ENCODE assay signal across 28 cellular contexts in genomic region chr19:1947651-1948209, GRCh38. TPM values are rescaled to one million over a fixed set of nuclear protein-coding genes. Genes with fewer than 3 reads are reported as not detected.
DNase-seq lines count a peak whose midpoint lies in the region; ATAC-seq and TF ChIP-seq lines count a peak whose summit lies in the region.
"Had no signal": no experiment of that assay in that cellular context is flagged by ENCODE, and none has a peak within 500 bp of the region (broad histone marks: within the 10 kb centered on the region; RNA-seq: fewer than 3 reads in every experiment).

No MANE protein-coding gene starts in this region.

- no peaks in the 10 kb centered on the region for H3K27me3 Mint-ChIP-seq in H9 (ENCODE audit: low read depth)
- H3K27me3 Mint-ChIP-seq: activated CD8-positive, alpha-beta memory T cell treated with anti-CD3 and anti-CD28 coated beads, Interleukin-2, amount 10 ng/mL, durations not matched to agents 7 days and 5 days; naive B cell; stimulated activated memory B cell treated with anti-CD40 and anti-IgM and Interleukin-4, amounts not matched to agents 10 μg/mL and 1 μg/mL and 100 μg/mL, for 72 hours had no signal

- H3K4me3 Mint-ChIP-seq in H9 = no peak overlapping the region
- H3K4me3 Mint-ChIP-seq: activated CD8-positive, alpha-beta memory T cell treated with anti-CD3 and anti-CD28 coated beads, Interleukin-2, amount 10 ng/mL, durations not matched to agents 7 days and 5 days; mesothelial cell of epicardium; stimulated activated memory B cell treated with anti-CD40 and anti-IgM and Interleukin-4, amounts not matched to agents 10 μg/mL and 1 μg/mL and 100 μg/mL, for 72 hours had no signal

- H3T11ph ChIP-seq in H9 (ENCODE audit: low read length) = no peak overlapping the region

- no peak overlapping the region for H2AFZ ChIP-seq in H9 (ENCODE audit: low read length)

- H2BK20ac ChIP-seq in H9 (ENCODE audit: low read depth, low read length, poor library complexity, severe bottlenecking) = no peak overlapping the region

- H2AK5ac ChIP-seq in H9 (ENCODE audit: insufficient read length, low read length) = no peak overlapping the region

- H2BK5ac ChIP-seq in H9 (ENCODE audit: insufficient read length, low read length) = no peak overlapping the region

- H3K36me3 ChIP-seq in lung (ENCODE audit: control insufficient read depth in 2 of 2, insufficient read depth in 2 of 2, low read length in 2 of 2) (peaks cover 0 to 8% of the 10 kb centered on the region in 2 donors), vagina (no peaks in the 10 kb centered on the region)
- H3K36me3 ChIP-seq: transverse colon had no signal

- peak; percentile 7 for ATAC-seq in lung (ENCODE audit: insufficient read depth, low FRiP score)
- no peak for ATAC-seq in GM21717 (IDR thresholded peaks at IDR 0.05; ENCODE audit: unreplicated experiment)
- ATAC-seq: activated CD8-positive, alpha-beta memory T cell treated with anti-CD3 and anti-CD28 coated beads, Interleukin-2, amount 10 ng/mL, durations not matched to agents 7 days and 5 days; stimulated activated memory B cell treated with anti-CD40 and anti-IgM and Interleukin-4, amounts not matched to agents 10 μg/mL and 1 μg/mL and 100 μg/mL, for 72 hours had no signal

- H3K23me2 ChIP-seq in H9 (ENCODE audit: insufficient read length, low read depth, low read length, poor library complexity, severe bottlenecking) = peaks cover 5% of the 10 kb centered on the region

- H2BK12ac ChIP-seq in H9 (ENCODE audit: insufficient read length, low read depth, low read length) = no peak overlapping the region

- peak overlapping the region; percentile 31; the same call in 1 of the 2 replicates for H3K14ac ChIP-seq in H9 (ENCODE audit: insufficient read depth, low read length)

- H3K9ac ChIP-seq in H9 (ENCODE audit: extremely low read depth, insufficient read length, low read length) = no peak overlapping the region

- H4K91ac ChIP-seq in H9 (ENCODE audit: insufficient read length, low read depth, low read length) = no peak overlapping the region

- H3K79me1 ChIP-seq in H9 (ENCODE audit: insufficient read depth, low read depth, low read length, poor library complexity, severe bottlenecking) = peaks cover 11% of the 10 kb centered on the region

- no CpG with 5 or more reads among the region's 34 CpGs for WGBS in H9 (ENCODE audit: extremely low coverage, insufficient read length, low lambda C conversion rate)
- WGBS in lung, 2 donors = 80 to 84% methylated on average over 33 to 34 of the region's 34 CpGs

- H3K56ac ChIP-seq in H9 (ENCODE audit: insufficient read length, low read depth, low read length) = no peak overlapping the region

- H3K4me2 ChIP-seq in H9 (ENCODE audit: insufficient read depth, insufficient read length, low read length) = no peak overlapping the region

- H3K36me3 Mint-ChIP-seq in H9 (ENCODE audit: insufficient read depth in 1 of 3, low read depth in 3 of 3) = peaks cover 16 to 27% (median 20%) of the 10 kb centered on the region in 3 experiments; a peak in 6 of 7 replicates
- H3K36me3 Mint-ChIP-seq: naive B cell had no signal

- peaks cover 57% of the 10 kb centered on the region for H3K79me2 ChIP-seq in H9 (ENCODE audit: insufficient read depth, low read length)

- H3K18ac ChIP-seq in H9 (ENCODE audit: insufficient read length, low read depth, low read length) = no peak overlapping the region

- H3K9me3 ChIP-seq in H9 (ENCODE audit: control insufficient read depth, low read depth, low read length) = no peaks in the 10 kb centered on the region
- no peaks in the 10 kb centered on the region for H3K9me3 ChIP-seq in lung (ENCODE audit: control insufficient read depth in 2 of 2, insufficient read depth in 1 of 2, low read length in 1 of 2)
- no peaks in the 10 kb centered on the region for H3K9me3 ChIP-seq in vagina
- H3K9me3 ChIP-seq: left ventricle myocardium inferior, SJCRH30, transverse colon had no signal

- no peak overlapping the region for H2BK15ac ChIP-seq in H9 (ENCODE audit: low read depth, low read length)

- H3K4me1 Mint-ChIP-seq in H9 = peaks cover 15 to 23% of the 10 kb centered on the region in 2 experiments

- no peaks in the 10 kb centered on the region for H4K20me1 ChIP-seq in H9 (ENCODE audit: control insufficient read depth, insufficient read depth, insufficient read length)

- no peak overlapping the region for H3K4ac ChIP-seq in H9 (ENCODE audit: low read depth, low read length)

- H3K27me3 ChIP-seq in H9 (ENCODE audit: insufficient read depth, low read length) (no peaks in the 10 kb centered on the region), lung (ENCODE audit: control insufficient read depth, insufficient read depth) (no peaks in the 10 kb centered on the region), vagina (no peaks in the 10 kb centered on the region)
- H3K27me3 ChIP-seq: SJCRH30, transverse colon had no signal

- no peak overlapping the region for H3K23ac ChIP-seq in H9 (ENCODE audit: insufficient read length, low read depth, low read length)

- intact Hi-C loops in vagina (cut with DNase I) = no loop called here

- TF ChIP-seq POLR2A in vagina (IDR thresholded peaks at IDR 0.05) = no peak

- DNase-seq in ELF-1 (ENCODE audit: low read depth, low spot score) (peak; percentile 60), H9 (peak; percentile 67), T1000 (lab: John Stamatoyannopoulos, UW) (peak; percentile 31), lung (ENCODE audit: low spot score) (no peak), vagina (ENCODE audit: extremely low spot score in 2 of 2) (no peak), GM19240 (ENCODE audit: insufficient read length, low spot score) (no peak), NAMALWA (ENCODE audit: low spot score) (no peak)
- DNase-seq: activated CD8-positive, alpha-beta memory T cell treated with anti-CD3 and anti-CD28 coated beads, Interleukin-2, amount 10 ng/mL, durations not matched to agents 7 days and 5 days; activated gamma-delta T cell treated with Interleukin-2 at 50 U/mL for 16 hours; activated T-cell treated with anti-CD3 and anti-CD28 coated beads, Interleukin-2, amount 50 U/mL, for 48 hours; COR-L47; DMS53; effector memory CD4-positive, alpha-beta T cell; islet precursor cell; left ventricle myocardium inferior; naive B cell; NCI-H1436; NCI-H2081; NCI-H226; NCI-H526 treated with DMSO at 0.1 percent for 48 hours; SJCRH30; T-helper 1 cell; transverse colon had no signal

- H3K4me1 ChIP-seq in H9 (ENCODE audit: insufficient read depth, low read length) (no peaks in the 10 kb centered on the region; the same call in 1 of the 2 replicates), lung (ENCODE audit: control insufficient read depth in 2 of 2, insufficient read depth in 2 of 2, low read length in 2 of 2) (peaks cover 0 to 11% of the 10 kb centered on the region in 2 donors), vagina (peaks cover 39% of the 10 kb centered on the region)

- H4K5ac ChIP-seq in H9 (ENCODE audit: insufficient read length, low read depth, low read length) = no peak overlapping the region

- no peaks in the 10 kb centered on the region for H3K9me3 Mint-ChIP-seq in H9
- H3K9me3 Mint-ChIP-seq: mesothelial cell of epicardium; naive B cell; stimulated activated memory B cell treated with anti-CD40 and anti-IgM and Interleukin-4, amounts not matched to agents 10 μg/mL and 1 μg/mL and 100 μg/mL, for 72 hours had no signal

- no peak overlapping the region for H3K4me3 ChIP-seq in lung
- H3K4me3 ChIP-seq in vagina = no peak overlapping the region
- H3K4me3 ChIP-seq: coronary artery, left ventricle myocardium inferior, SJCRH30, transverse colon had no signal

- no peak overlapping the region for H3K27ac Mint-ChIP-seq in H9
- H3K27ac Mint-ChIP-seq: activated CD8-positive, alpha-beta memory T cell treated with anti-CD3 and anti-CD28 coated beads, Interleukin-2, amount 10 ng/mL, durations not matched to agents 7 days and 5 days; stimulated activated memory B cell treated with anti-CD40 and anti-IgM and Interleukin-4, amounts not matched to agents 10 μg/mL and 1 μg/mL and 100 μg/mL, for 72 hours had no signal

- no peak overlapping the region for H4K8ac ChIP-seq in H9 (replicated peaks; ENCODE audit: insufficient read length, low read depth, low read length)

- H3K27ac ChIP-seq in H9 (ENCODE audit: insufficient read length, low read depth, low read length) (no peak overlapping the region), lung (ENCODE audit: low read depth in 1 of 2, low read length in 1 of 2) (no peak overlapping the region), vagina (no peak overlapping the region)
- H3K27ac ChIP-seq: coronary artery, epithelial cell of prostate, left ventricle myocardium inferior, SJCRH30, transverse colon had no signal

- H2BK120ac ChIP-seq in H9 (ENCODE audit: low read depth, low read length, poor library complexity, severe bottlenecking) = no peak overlapping the region

- no peak for TF ChIP-seq CTCF in H9 (conservative IDR thresholded peaks at IDR 0.05)
- TF ChIP-seq CTCF in lung (IDR thresholded peaks at IDR 0.05; ENCODE audit: control extremely low read depth, extremely low read depth) = no peak
- no peak for TF ChIP-seq CTCF in vagina (IDR thresholded peaks at IDR 0.05)

RNA-seq across cellular contexts. Expression of gene CSNK1G2, which starts 6.8 kb away (rescaled TPM):
- total RNA-seq in H9 (2021) (96.6 and 100.0 TPM in 2 replicates), lung (10 to 100 TPM; 50.0 to 74.4 TPM), vagina (77.6 TPM)
- polyA plus RNA-seq in lung = 10 to 100 TPM; 67.1 to 80.2 TPM

RNA-seq across cellular contexts. Expression of gene ADAT3, which starts 42.5 kb away (rescaled TPM):
- total RNA-seq in H9 (2021) (12.2 and 12.9 TPM in 2 replicates), lung (10 to 100 TPM in 1 of 2 donors, 1 to 10 TPM in 1; 4.0 to 11.9 TPM), vagina (5.2 TPM)
- polyA plus RNA-seq in lung = 1 to 10 TPM; 6.4 to 7.2 TPM

RNA-seq across cellular contexts. Expression of gene SCAMP4, which starts 42.5 kb away (rescaled TPM):
- 65.0 and 69.0 TPM in 2 replicates for total RNA-seq in H9 (2021)
- 10 to 100 TPM; 63.4 to 86.6 TPM for total RNA-seq in lung
- 10 to 100 TPM; 45.7 to 49.1 TPM for polyA plus RNA-seq in lung
- total RNA-seq in vagina = 51.3 TPM

Comparison
In these comparisons a context has a peak if more than half of its experiments do, and no peak if none do; other contexts are left out.
1. DNase-seq: peak in ELF-1 (single experiment), H9 (single experiment) and T1000 (single experiment); none in lung (single experiment), vagina (0 of 2), GM19240 (single experiment) and NAMALWA (single experiment).